8 cellular contexts compared by ENCODE assay signal in genomic region chr19:17282488-17283256, GRCh38. TPM values are rescaled to one million over a fixed set of nuclear protein-coding genes. Genes with fewer than 3 reads are reported as not detected.
A peak's percentile ranks its signal among the peaks of the same experiment; 100 is the strongest.
DNase-seq lines count a peak whose midpoint lies in the region; ATAC-seq, FAIRE-seq and TF ChIP-seq lines count a peak whose summit lies in the region.

No MANE protein-coding gene starts in this region.

- peak overlapping the region; percentile 58 to 76; a peak in 3 of 6 replicates for H3K27ac ChIP-seq in A549
- H3K27ac ChIP-seq in muscle layer of colon (ENCODE audit: low read depth, low read length), result no peak overlapping the region

- no peak for TF ChIP-seq POLR2A in A549 (IDR thresholded peaks at IDR 0.05; ENCODE audit: low read length)
- TF ChIP-seq POLR2A in GM18526 (IDR thresholded peaks at IDR 0.05; ENCODE audit: extremely low read depth, insufficient read length), result peak; percentile 31
- peak; percentile 74 for TF ChIP-seq POLR2A in erythroblast (IDR thresholded peaks at IDR 0.05; ENCODE audit: low read length)

- H3K9ac ChIP-seq in NT2/D1 (ENCODE audit: insufficient read length, low read depth), result peak overlapping the region; percentile 93
- H3K9ac ChIP-seq in muscle layer of colon (ENCODE audit: low read length), result no peak overlapping the region

- peak; percentile 92 to 98 for ATAC-seq in A549

- H3K4me2 ChIP-seq in A549, result peak overlapping the region; percentile 76

- CTCF ChIA-PET in A549 (lab: Yijun Ruan, JAX), result interaction anchor here (0.6 to 5.1 kb wide), 36 partner anchors 8 to 511 kb away, joined by 3 to 77 read pairs (median 4); partner anchors contain the start of genes BABAM1, OCEL1 and USHBP1

- no peak for TF ChIP-seq EP300 in A549 (IDR thresholded peaks at IDR 0.05)

- POLR2A ChIA-PET in A549 (lab: Yijun Ruan, JAX), result no interaction called here

- 24% methylated on average over 28 of the region's 49 CpGs for WGBS in A549 (ENCODE audit: missing lambda C conversion rate)

- no peaks in the 10 kb centered on the region for H3K27me3 ChIP-seq in NT2/D1 (ENCODE audit: insufficient read depth, insufficient read length)
- H3K27me3 ChIP-seq in muscle layer of colon (ENCODE audit: control insufficient read depth in 1 of 2, insufficient read depth in 2 of 2, low read length in 2 of 2), result peaks cover 0 to 14% of the 10 kb centered on the region in 2 donors

- peak; percentile 73 for TF ChIP-seq CTCF in A549 (IDR thresholded peaks at IDR 0.05)

- peak; percentile 84 for TF ChIP-seq RAD21 in A549 (conservative IDR thresholded peaks at IDR 0.05 in 1 of 2, IDR thresholded peaks at IDR 0.05 in 1 of 2)

- FAIRE-seq in A549 (lab: Jason Lieb, UNC), result no peak

- H3K4me1 ChIP-seq in A549, result no peaks in the 10 kb centered on the region
- H3K4me1 ChIP-seq in NT2/D1 (ENCODE audit: insufficient read depth, insufficient read length), result peaks cover 6% of the 10 kb centered on the region
- H3K4me1 ChIP-seq in muscle layer of colon (ENCODE audit: insufficient read depth, low read length), result peaks cover 5% of the 10 kb centered on the region

- 0 out of 3 replicates have a peak overlapping the region, but pooled peaks have one; percentile 19 for H3K4me3 ChIP-seq in A549
- peak overlapping the region; percentile 70 for H3K4me3 ChIP-seq in NT2/D1 (ENCODE audit: insufficient read length, low read depth)
- H3K4me3 ChIP-seq in muscle layer of colon (ENCODE audit: low read depth in 1 of 2, low read length in 2 of 2), result peak overlapping the region; percentile 42 to 64

- peaks cover 52% of the 10 kb centered on the region for H3K36me3 ChIP-seq in NT2/D1 (ENCODE audit: insufficient read depth, insufficient read length, low read length)
- H3K36me3 ChIP-seq in muscle layer of colon (ENCODE audit: insufficient read depth, low read length), result peaks cover 6% of the 10 kb centered on the region

- DNase-seq in A549 (ENCODE audit: low read depth in 1 of 2, low spot score in 1 of 2), result peak; percentile 64 to 83
- peak; percentile 82 for DNase-seq in HPDE6-E6E7 (ENCODE audit: extremely low spot score)
- peak; percentile 69 for DNase-seq in NT2/D1 (ENCODE audit: low read depth, low spot score)
- DNase-seq in activated CD8-positive, alpha-beta memory T cell treated with anti-CD3 and anti-CD28 coated beads, Interleukin-2, amount 50 U/mL, for 24 hours (ENCODE audit: extremely low read depth), result peak; percentile 44
- peak; percentile 91 to 95 for DNase-seq in erythroblast (lab: John Stamatoyannopoulos, UW)
- DNase-seq in stimulated activated CD8-positive, alpha-beta memory T cell treated with anti-CD3 and anti-CD28 coated beads, Interleukin-4, amount 100 ng/mL, for 48 hours, result peak; percentile 91

- no peaks in the 10 kb centered on the region for H3K9me3 ChIP-seq in A549
- peaks cover 8% of the 10 kb centered on the region; the same call in 1 of the 2 replicates for H3K9me3 ChIP-seq in NT2/D1 (ENCODE audit: insufficient read depth, low read length)
- H3K9me3 ChIP-seq in muscle layer of colon (ENCODE audit: low read length), result no peaks in the 10 kb centered on the region

TF ChIP-seq in A549, 52 proteins besides CTCF, POLR2A, EP300 and RAD21:
- no peak for TF ChIP-seq CEBPB (IDR thresholded peaks at IDR 0.05)
- TF ChIP-seq JUNB (IDR thresholded peaks at IDR 0.05), result no peak
- TF ChIP-seq, protein P1, sequence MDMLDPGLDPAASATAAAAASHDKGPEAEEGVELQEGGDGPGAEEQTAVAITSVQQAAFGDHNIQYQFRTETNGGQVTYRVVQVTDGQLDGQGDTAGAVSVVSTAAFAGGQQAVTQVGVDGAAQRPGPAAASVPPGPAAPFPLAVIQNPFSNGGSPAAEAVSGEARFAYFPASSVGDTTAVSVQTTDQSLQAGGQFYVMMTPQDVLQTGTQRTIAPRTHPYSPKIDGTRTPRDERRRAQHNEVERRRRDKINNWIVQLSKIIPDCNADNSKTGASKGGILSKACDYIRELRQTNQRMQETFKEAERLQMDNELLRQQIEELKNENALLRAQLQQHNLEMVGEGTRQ (IDR thresholded peaks at IDR 0.05), result no peak
- TF ChIP-seq, protein P2, sequence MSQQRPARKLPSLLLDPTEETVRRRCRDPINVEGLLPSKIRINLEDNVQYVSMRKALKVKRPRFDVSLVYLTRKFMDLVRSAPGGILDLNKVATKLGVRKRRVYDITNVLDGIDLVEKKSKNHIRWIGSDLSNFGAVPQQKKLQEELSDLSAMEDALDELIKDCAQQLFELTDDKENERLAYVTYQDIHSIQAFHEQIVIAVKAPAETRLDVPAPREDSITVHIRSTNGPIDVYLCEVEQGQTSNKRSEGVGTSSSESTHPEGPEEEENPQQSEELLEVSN (IDR thresholded peaks at IDR 0.05; ENCODE audit: borderline replicate concordance, low read depth), result peak; percentile 83
- peak; percentile 77 for TF ChIP-seq SMC3 (IDR thresholded peaks at IDR 0.05)
- TF ChIP-seq, protein P3, sequence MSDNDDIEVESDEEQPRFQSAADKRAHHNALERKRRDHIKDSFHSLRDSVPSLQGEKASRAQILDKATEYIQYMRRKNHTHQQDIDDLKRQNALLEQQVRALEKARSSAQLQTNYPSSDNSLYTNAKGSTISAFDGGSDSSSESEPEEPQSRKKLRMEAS (IDR thresholded peaks at IDR 0.05), result peak; percentile 70; the same call in 1 of the 2 replicates
- no peak for TF ChIP-seq POLR2AphosphoS2 (conservative IDR thresholded peaks at IDR 0.05; ENCODE audit: low read length)

RNA-seq across cellular contexts. Expression of gene ANKLE1, which starts 1.0 kb away (rescaled TPM):
- polyA plus RNA-seq in A549 (2011; rRNA removed) (0.45 and 0.56 TPM in 2 replicates), A549 (2017; fragmentation: RNase III; extraction: RNeasy Plus Mini Kit Qiagen cat#74134 plus additional on column Dnase treatment) (0.74 to 1.2 TPM (median 1.0 TPM) in 3 replicates)
- 0.93 and 1.0 TPM in 2 replicates for polyA plus RNA-seq in A549 (2012; cell fraction: cytosol; rRNA removed)
- 7.3 and 8.3 TPM in 2 replicates for polyA plus RNA-seq in A549 (2012; cell fraction: nucleus; rRNA removed)
- polyA minus RNA-seq in A549 (2011; rRNA and poly(A)+ RNA removed), result 0.33 TPM in 1 of 2 replicates, not detected in the other

RNA-seq across cellular contexts. Expression of gene BABAM1, which starts 15.4 kb away (rescaled TPM):
- polyA plus RNA-seq in A549 (2011; rRNA removed), result 52.1 and 56.0 TPM in 2 replicates
- polyA plus RNA-seq in A549 (2012; cell fraction: cytosol; rRNA removed), result 86.5 and 87.5 TPM in 2 replicates
- polyA plus RNA-seq in A549 (2012; cell fraction: nucleus; rRNA removed), result 96.9 and 101 TPM in 2 replicates
- polyA plus RNA-seq in A549 (2017; fragmentation: RNase III; extraction: RNeasy Plus Mini Kit Qiagen cat#74134 plus additional on column Dnase treatment), result 64.0 to 67.6 TPM (median 65.7 TPM) in 3 replicates
- polyA minus RNA-seq in A549 (2011; rRNA and poly(A)+ RNA removed), result 18.7 and 20.4 TPM in 2 replicates

RNA-seq across cellular contexts. Expression of gene USHBP1, which starts 18.1 kb away (rescaled TPM):
- polyA plus RNA-seq in A549 (2011; rRNA removed) (0.03 and 0.04 TPM in 2 replicates), A549 (2017; fragmentation: RNase III; extraction: RNeasy Plus Mini Kit Qiagen cat#74134 plus additional on column Dnase treatment) (not detected in 3 replicates)
- polyA plus RNA-seq in A549 (2012; cell fraction: cytosol; rRNA removed), result 0.03 TPM in 2 replicates
- polyA plus RNA-seq in A549 (2012; cell fraction: nucleus; rRNA removed), result 0.10 and 0.12 TPM in 2 replicates
- 0.08 TPM in 1 of 2 replicates, not detected in the other for polyA minus RNA-seq in A549 (2011; rRNA and poly(A)+ RNA removed)

RNA-seq across cellular contexts. Expression of gene ABHD8, which starts 20.6 kb away (rescaled TPM):
- polyA plus RNA-seq in A549 (2011; rRNA removed) (2.3 TPM in 2 replicates), A549 (2017; fragmentation: RNase III; extraction: RNeasy Plus Mini Kit Qiagen cat#74134 plus additional on column Dnase treatment) (3.1 to 4.4 TPM (median 4.2 TPM) in 3 replicates)
- 4.0 and 6.2 TPM in 2 replicates for polyA plus RNA-seq in A549 (2012; cell fraction: cytosol; rRNA removed)
- polyA plus RNA-seq in A549 (2012; cell fraction: nucleus; rRNA removed), result 3.4 and 5.1 TPM in 2 replicates
- polyA minus RNA-seq in A549 (2011; rRNA and poly(A)+ RNA removed), result 2.0 and 3.0 TPM in 2 replicates

RNA-seq across cellular contexts. Expression of gene MRPL34, which starts 23.0 kb away (rescaled TPM):
- 28.1 and 30.5 TPM in 2 replicates for polyA plus RNA-seq in A549 (2011; rRNA removed)
- polyA plus RNA-seq in A549 (2012; cell fraction: cytosol; rRNA removed), result 51.9 and 54.3 TPM in 2 replicates
- 43.2 and 81.8 TPM in 2 replicates for polyA plus RNA-seq in A549 (2012; cell fraction: nucleus; rRNA removed)
- 50.6 to 56.1 TPM (median 54.9 TPM) in 3 replicates for polyA plus RNA-seq in A549 (2017; fragmentation: RNase III; extraction: RNeasy Plus Mini Kit Qiagen cat#74134 plus additional on column Dnase treatment)
- polyA minus RNA-seq in A549 (2011; rRNA and poly(A)+ RNA removed), result 6.4 and 7.5 TPM in 2 replicates

Comparison
In these comparisons a context has a peak if more than half of its experiments do, and no peak if none do; other contexts are left out.
1. H3K4me3 ChIP-seq: peak in every context shown above with its lines; median percentile 70 in NT2/D1; 53 in muscle layer of colon; 19 in A549.